Comparison of ENCODE assay signal across 15 cellular contexts in genomic region chr5:174736351-174736721, GRCh38. TPM values are rescaled to one million over a fixed set of nuclear protein-coding genes. Genes with fewer than 3 reads are reported as not detected.
DNase-seq lines count a peak whose midpoint lies in the region; ATAC-seq and TF ChIP-seq lines count a peak whose summit lies in the region.
"Had no signal": no experiment of that assay in that cellular context is flagged by ENCODE, and none has a peak within 500 bp of the region (broad histone marks: within the 10 kb centered on the region; RNA-seq: fewer than 3 reads in every experiment).

No MANE protein-coding gene starts in this region.

- H2AFZ ChIP-seq in osteoblast (ENCODE audit: low read length), result no peak overlapping the region

- TF ChIP-seq CTCF in osteoblast (IDR thresholded peaks at IDR 0.05; ENCODE audit: extremely low read depth, low read depth, low read length), result no peak

- peak overlapping the region; percentile 38; the same call in 1 of the 2 replicates for H3K27ac ChIP-seq in SJCRH30
- H3K27ac ChIP-seq in osteoblast (ENCODE audit: low read depth, low read length), result no peak overlapping the region
- H3K27ac ChIP-seq: cardiac muscle cell, esophagus squamous epithelium had no signal

- H3K4me3 ChIP-seq in SJCRH30 (no peak overlapping the region), osteoblast (ENCODE audit: insufficient read depth, low read length) (no peak overlapping the region)

- no peaks in the 10 kb centered on the region for H4K20me1 ChIP-seq in osteoblast (ENCODE audit: insufficient read depth, low read length)

- H3K9me3 ChIP-seq in SJCRH30 (replicated peaks) (no peaks in the 10 kb centered on the region), osteoblast (ENCODE audit: low read depth, low read length) (no peaks in the 10 kb centered on the region)
- H3K9me3 ChIP-seq: esophagus squamous epithelium had no signal

- ATAC-seq in GM19324 (IDR thresholded peaks at IDR 0.05; ENCODE audit: low FRiP score, unreplicated experiment), result no peak
- ATAC-seq in HG03175 (IDR thresholded peaks at IDR 0.05; ENCODE audit: unreplicated experiment), result no peak
- ATAC-seq: activated T-cell treated with anti-CD3 and anti-CD28 coated beads, Interleukin-2, amount 50 U/mL, for 72 hours had no signal

- H3K4me1 ChIP-seq in SJCRH30 (peaks cover 15% of the 10 kb centered on the region), osteoblast (ENCODE audit: insufficient read depth, low read length) (no peaks in the 10 kb centered on the region)

- H3K36me3 ChIP-seq in SJCRH30 (no peaks in the 10 kb centered on the region), osteoblast (ENCODE audit: insufficient read depth, low read length) (no peaks in the 10 kb centered on the region)
- H3K36me3 ChIP-seq: cardiac muscle cell, esophagus squamous epithelium had no signal

- H3K27me3 ChIP-seq in SJCRH30, result 0 out of 2 replicates have a peak, but pooled peaks cover 3% of the 10 kb centered on the region
- peaks cover 39% of the 10 kb centered on the region for H3K27me3 ChIP-seq in osteoblast (ENCODE audit: insufficient read depth, low read length)

- H3K4me2 ChIP-seq in osteoblast (ENCODE audit: insufficient read depth, low read length), result no peak overlapping the region

- no peaks in the 10 kb centered on the region for H3K79me2 ChIP-seq in osteoblast (ENCODE audit: insufficient read depth, low read length)

- DNase-seq in ELF-1 (ENCODE audit: low read depth, low spot score), result peak; percentile 73
- peak; percentile 27 to 31 for DNase-seq in SJCRH30
- peak; percentile 26 for DNase-seq in fibroblast of gingiva (ENCODE audit: low read depth)
- peak; percentile 92 for DNase-seq in osteoblast (ENCODE audit: insufficient read length, low spot score, missing footprints)
- DNase-seq in stimulated activated CD4-positive, alpha-beta T cell treated with anti-CD3 and anti-CD28 coated beads, Interleukin-4, amount 100 ng/mL, for 1 hour, result no peak
- no peak for DNase-seq in NCI-H1930 (lab: John Stamatoyannopoulos, UW)
- DNase-seq: activated CD4-positive, CD25-positive, alpha-beta regulatory T cell treated with anti-CD3 and anti-CD28 coated beads, Interleukin-2, amount 50 U/mL, for 72 hours; esophagus squamous epithelium; left cardiac atrium; NCI-H510A treated with DMSO at 0.1 percent for 48 hours; Right ventricle myocardium superior had no signal

RNA-seq across cellular contexts. Expression of gene MSX2, which starts 12.0 kb away (rescaled TPM):
- 7.0 and 7.8 TPM in 2 replicates for total RNA-seq in SJCRH30 (2014; rRNA removed; shearing (Covaris generic))
- total RNA-seq in osteoblast, result 1.5 and 2.2 TPM in 2 replicates

Comparison
In these comparisons a context has a peak if more than half of its experiments do, and no peak if none do; other contexts are left out.
1. DNase-seq: peak in ELF-1 (single experiment), SJCRH30 (2 of 2), fibroblast of gingiva (single experiment) and osteoblast (single experiment); none in stimulated activated CD4-positive, alpha-beta T cell treated with anti-CD3 and anti-CD28 coated beads, Interleukin-4, amount 100 ng/mL, for 1 hour (single experiment) and NCI-H1930 (0 of 2).